In the genomic region with DNA sequence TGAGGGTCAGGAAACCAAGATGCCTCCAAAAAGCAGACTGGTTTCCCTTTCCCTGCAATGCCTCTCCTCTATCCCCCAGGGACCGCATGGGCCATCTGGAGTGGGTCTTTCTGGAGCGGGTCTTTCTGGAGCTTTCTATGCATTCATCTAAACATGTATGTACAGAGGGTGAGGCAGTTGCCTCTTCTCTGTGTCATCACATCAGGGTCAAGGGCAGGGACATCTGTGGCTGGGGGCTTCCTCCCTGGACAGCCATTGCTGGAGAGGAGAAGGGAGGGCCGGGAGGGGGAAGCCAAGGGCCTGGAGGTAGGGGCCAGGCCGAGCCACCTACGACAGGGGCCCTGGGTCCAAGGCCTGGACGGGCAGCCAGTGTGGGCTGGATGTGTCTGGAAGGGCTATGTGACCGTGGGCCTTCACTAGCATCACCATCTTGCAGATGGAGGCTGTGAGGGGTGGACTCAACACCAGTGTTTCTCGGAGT, we compare ENCODE assay signal across 8 cellular contexts. TPM values are rescaled to one million over a fixed set of nuclear protein-coding genes. Genes with fewer than 3 reads are reported as not detected.
DNase-seq lines count a peak whose midpoint lies in the region; ATAC-seq and TF ChIP-seq lines count a peak whose summit lies in the region.

No MANE protein-coding gene starts in this region.

- no peaks in the 10 kb centered on the region for H3K79me2 ChIP-seq in hepatocyte

- H3K9me2 ChIP-seq in hepatocyte (replicated peaks; ENCODE audit: insufficient read depth) = no peaks in the 10 kb centered on the region

- H3K9me3 ChIP-seq in hepatocyte (ENCODE audit: low read depth) = no peaks in the 10 kb centered on the region
- no peaks in the 10 kb centered on the region for H3K9me3 ChIP-seq in transverse colon

- peaks cover 83% of the 10 kb centered on the region for H3K4me1 Mint-ChIP-seq in activated naive CD4-positive, alpha-beta T cell treated with anti-CD3 and anti-CD28 coated beads, Interleukin-2, amount 10 ng/mL, durations not matched to agents 7 days and 5 days
- peaks cover 77% of the 10 kb centered on the region for H3K4me1 Mint-ChIP-seq in activated CD4-positive, alpha-beta memory T cell treated with anti-CD3 and anti-CD28 coated beads for 36 hours (ENCODE audit: low read depth)

- H3K27ac ChIP-seq in hepatocyte (peak overlapping the region; percentile 85), transverse colon (peak overlapping the region; percentile 68 to 83 (median 74))

- peak overlapping the region; percentile 73 for H3K4me2 ChIP-seq in hepatocyte

- H3K27ac Mint-ChIP-seq in activated naive CD4-positive, alpha-beta T cell treated with anti-CD3 and anti-CD28 coated beads, Interleukin-2, amount 10 ng/mL, durations not matched to agents 7 days and 5 days = peak overlapping the region; percentile 95
- H3K27ac Mint-ChIP-seq in activated CD4-positive, alpha-beta memory T cell treated with anti-CD3 and anti-CD28 coated beads for 36 hours = peak overlapping the region; percentile 97

- in situ Hi-C loops in transverse colon (cut with MboI; ENCODE audit: low pct_ligation_motif_present in 1 of 4, low pct_unique_long_range_greater_than_20kb in 1 of 4, low sequenced_read_pairs in 3 of 4) = no loop called here

- 90% methylated on average over 5 of the region's 8 CpGs for WGBS in hepatocyte (ENCODE audit: low lambda C conversion rate, missing lambda C conversion rate)
- WGBS in transverse colon (ENCODE audit: low coverage in 1 of 2), 2 donors = 80 to 83% methylated on average over 1 to 8 of the region's 8 CpGs

- intact Hi-C loops in activated CD4-positive, alpha-beta memory T cell treated with anti-CD3 and anti-CD28 coated beads for 36 hours (cut with micrococcal nuclease) = loop anchor here (5.0 to 10.0 kb wide), 4 partner anchors 200 to 1652 kb away; a partner anchor contains a TSS
- intact Hi-C loops in transverse colon (cut with DNase I; ENCODE audit: low total_unique reads) = no loop called here

- H3K4me3 ChIP-seq in hepatocyte (no peak overlapping the region), transverse colon (peak overlapping the region in 1 of 4 donors; percentile 47)

- POLR2A ChIA-PET in activated CD4-positive, alpha-beta memory T cell treated with anti-CD3 and anti-CD28 coated beads for 36 hours (lab: Charles Lee) = interaction anchor here (0.6 to 7.6 kb wide), 3 partner anchors 8 to 71 kb away, joined by 3 to 83 read pairs (median 3); no protein-coding TSS in a partner anchor

- CTCF ChIA-PET in activated naive CD4-positive, alpha-beta T cell treated with anti-CD3 and anti-CD28 coated beads, Interleukin-2, amount 10 ng/mL, durations not matched to agents 7 days and 5 days (lab: Charles Lee) = interaction anchor here (0.6 to 2.3 kb wide), 5 partner anchors 13 to 88 kb away, joined by 3 to 9 read pairs (median 4); no protein-coding TSS in a partner anchor
- CTCF ChIA-PET in activated CD4-positive, alpha-beta memory T cell treated with anti-CD3 and anti-CD28 coated beads for 36 hours (lab: Charles Lee) = interaction anchor here (0.8 to 4.5 kb wide), 2 partner anchors 8 to 92 kb away, joined by 3 to 41 read pairs; no protein-coding TSS in a partner anchor

- DNase-seq in activated naive CD4-positive, alpha-beta T cell treated with anti-CD3 and anti-CD28 coated beads, Interleukin-2, amount 10 ng/mL, durations not matched to agents 7 days and 5 days = no peak
- DNase-seq in activated naive CD4-positive, alpha-beta T cell treated with anti-CD3 and anti-CD28 coated beads, Interleukin-2, amount 50 U/mL, for 16 hours = no peak
- peak; percentile 25 for DNase-seq in activated CD4-positive, alpha-beta memory T cell treated with anti-CD3 and anti-CD28 coated beads for 36 hours
- DNase-seq in hepatocyte (ENCODE audit: low spot score) (no peak), transverse colon (no peak), dedifferentiated amniotic fluid mesenchymal stem cell (ENCODE audit: extremely low spot score) (no peak)

- peaks cover 5% of the 10 kb centered on the region for H3K27me3 Mint-ChIP-seq in activated naive CD4-positive, alpha-beta T cell treated with anti-CD3 and anti-CD28 coated beads, Interleukin-2, amount 10 ng/mL, durations not matched to agents 7 days and 5 days
- H3K27me3 Mint-ChIP-seq in activated CD4-positive, alpha-beta memory T cell treated with anti-CD3 and anti-CD28 coated beads for 36 hours = no peaks in the 10 kb centered on the region

- peak overlapping the region; percentile 98 for H3K4me3 Mint-ChIP-seq in activated naive CD4-positive, alpha-beta T cell treated with anti-CD3 and anti-CD28 coated beads, Interleukin-2, amount 10 ng/mL, durations not matched to agents 7 days and 5 days
- peak overlapping the region; percentile 94 for H3K4me3 Mint-ChIP-seq in activated CD4-positive, alpha-beta memory T cell treated with anti-CD3 and anti-CD28 coated beads for 36 hours

- no peak for TF ChIP-seq POLR2A in transverse colon (IDR thresholded peaks at IDR 0.05)

- ATAC-seq in HG02571 (IDR thresholded peaks at IDR 0.05; ENCODE audit: unreplicated experiment) (no peak), GM21447 (IDR thresholded peaks at IDR 0.05; ENCODE audit: unreplicated experiment) (no peak)

- H4K20me1 ChIP-seq in hepatocyte (ENCODE audit: insufficient read depth, poor library complexity, severe bottlenecking) = no peaks in the 10 kb centered on the region

- H3K36me3 Mint-ChIP-seq in activated naive CD4-positive, alpha-beta T cell treated with anti-CD3 and anti-CD28 coated beads, Interleukin-2, amount 10 ng/mL, durations not matched to agents 7 days and 5 days = peaks cover 42% of the 10 kb centered on the region
- H3K36me3 Mint-ChIP-seq in activated CD4-positive, alpha-beta memory T cell treated with anti-CD3 and anti-CD28 coated beads for 36 hours = peaks cover 11% of the 10 kb centered on the region

- H3K27me3 ChIP-seq in hepatocyte = no peaks in the 10 kb centered on the region
- no peaks in the 10 kb centered on the region for H3K27me3 ChIP-seq in transverse colon

- H3K4me1 ChIP-seq in hepatocyte (ENCODE audit: insufficient read depth) (peaks cover 25% of the 10 kb centered on the region), transverse colon (peaks cover 9 to 32% (median 19%) of the 10 kb centered on the region in 4 donors)

- no peak for TF ChIP-seq EP300 in transverse colon (IDR thresholded peaks at IDR 0.05; ENCODE audit: low read depth)

- TF ChIP-seq CTCF in hepatocyte (IDR thresholded peaks at IDR 0.05; ENCODE audit: poor library complexity) = no peak
- TF ChIP-seq CTCF in transverse colon (IDR thresholded peaks at IDR 0.05) = no peak

- H3K36me3 ChIP-seq in hepatocyte (replicated peaks; ENCODE audit: insufficient read depth, low read depth) (no peaks in the 10 kb centered on the region), transverse colon (no peaks in the 10 kb centered on the region)

- peak overlapping the region; percentile 80 for H2AFZ ChIP-seq in hepatocyte

- no peaks in the 10 kb centered on the region for H3K9me3 Mint-ChIP-seq in activated naive CD4-positive, alpha-beta T cell treated with anti-CD3 and anti-CD28 coated beads, Interleukin-2, amount 10 ng/mL, durations not matched to agents 7 days and 5 days
- no peaks in the 10 kb centered on the region for H3K9me3 Mint-ChIP-seq in activated CD4-positive, alpha-beta memory T cell treated with anti-CD3 and anti-CD28 coated beads for 36 hours

RNA-seq across cellular contexts. Expression of a gene that starts 0.8 kb away (rescaled TPM):
- total RNA-seq in activated CD4-positive, alpha-beta memory T cell treated with anti-CD3 and anti-CD28 coated beads for 36 hours = 100 to 1,000 TPM in 1 of 2 experiments, 10 to 100 TPM in 1; 100.0 to 107 TPM
- total RNA-seq in hepatocyte (3.9 and 6.9 TPM in 2 replicates), transverse colon (10 to 100 TPM in 3 of 4 donors, 1 to 10 TPM in 1; 4.6 to 44.9 (median 14.1) TPM)
- polyA plus RNA-seq in hepatocyte = 3.3 and 4.4 TPM in 2 replicates
